9 cellular contexts compared by ENCODE assay signal in genomic region chrX:47030339-47030738, GRCh38. TPM values are rescaled to one million over a fixed set of nuclear protein-coding genes. Genes with fewer than 3 reads are reported as not detected.
DNase-seq lines count a peak whose midpoint lies in the region; ATAC-seq and TF ChIP-seq lines count a peak whose summit lies in the region.
"Had no signal": no experiment of that assay in that cellular context is flagged by ENCODE, and none has a peak within 500 bp of the region (broad histone marks: within the 10 kb centered on the region; RNA-seq: fewer than 3 reads in every experiment).

No MANE protein-coding gene starts in this region.

- H3K27ac ChIP-seq in psoas muscle: no peak overlapping the region
- H3K27ac ChIP-seq: epithelial cell of prostate had no signal

- H3K4me3 ChIP-seq in fibroblast of the aortic adventitia (ENCODE audit: low read depth, low read length) (no peak overlapping the region), psoas muscle (no peak overlapping the region)

- H3K27me3 ChIP-seq in psoas muscle (ENCODE audit: insufficient read depth in 3 of 3, low read length in 2 of 3): peaks cover 0 to 11% (median 0%) of the 10 kb centered on the region in 3 donors

- no peaks in the 10 kb centered on the region for H3K9me3 ChIP-seq in psoas muscle

- peak; percentile 63 for TF ChIP-seq CTCF in fibroblast of the aortic adventitia (IDR thresholded peaks at IDR 0.05; ENCODE audit: insufficient read depth, low read length)
- TF ChIP-seq CTCF in psoas muscle (IDR thresholded peaks at IDR 0.05): peak; percentile 62

- ATAC-seq in psoas muscle: no peak
- ATAC-seq in GM19397 (IDR thresholded peaks at IDR 0.05; ENCODE audit: unreplicated experiment): no peak
- ATAC-seq in HG03469 (IDR thresholded peaks at IDR 0.05; ENCODE audit: unreplicated experiment): no peak

- H3K4me1 ChIP-seq in psoas muscle: no peaks in the 10 kb centered on the region

- intact Hi-C loops in psoas muscle (cut with DNase I): loop anchor here in 1 of 2 donors (5.0 kb wide), 1 partner anchor 128 kb away; no protein-coding TSS in a partner anchor

- DNase-seq in stimulated activated CD4-positive, alpha-beta T cell treated with anti-CD3 and anti-CD28 coated beads, TNF-alpha, amount 100 ng/mL, for 48 hours (ENCODE audit: low read depth in 3 of 3): peak in 2 of 3 donors; percentile 3 to 17
- no peak for DNase-seq in stimulated activated CD4-positive, alpha-beta T cell treated with anti-CD3 and anti-CD28 coated beads, Interleukin-12 subunit alpha, Interleukin-12 subunit beta, amount 100 ng/mL, for 4 hours
- peak; percentile 29 for DNase-seq in NCI-H1105 treated with DMSO at 0.1 percent for 48 hours (lab: John Stamatoyannopoulos, UW)
- peak; percentile 22 for DNase-seq in SKM-1 treated with dmso at 0.1 percent for 144 hours (lab: John Stamatoyannopoulos, UW; ENCODE audit: unreplicated experiment)
- peak; percentile 84 for DNase-seq in fibroblast of the aortic adventitia (ENCODE audit: low read depth)
- no peak for DNase-seq in psoas muscle

- no peaks in the 10 kb centered on the region for H3K36me3 ChIP-seq in psoas muscle (ENCODE audit: insufficient read depth in 1 of 2, low read depth in 1 of 2)

RNA-seq across cellular contexts. Expression of gene RGN, which starts 47.9 kb away (rescaled TPM):
- total RNA-seq in fibroblast of the aortic adventitia (ENCODE audit: low replicate concordance): 2.4 and 7.0 TPM in 2 replicates
- 10 to 100 TPM in 1 of 4 donors, 1 to 10 TPM in 3; 4.4 to 11.9 (median 5.3) TPM for total RNA-seq in psoas muscle
- 1 to 10 TPM in 2 of 3 donors, under 1 TPM in 1; 0.69 to 4.7 (median 4.0) TPM for polyA plus RNA-seq in psoas muscle

Comparison
In these comparisons a context has a peak if more than half of its experiments do, and no peak if none do; other contexts are left out.
1. DNase-seq: peak in stimulated activated CD4-positive, alpha-beta T cell treated with anti-CD3 and anti-CD28 coated beads, TNF-alpha, amount 100 ng/mL, for 48 hours (2 of 3), NCI-H1105 treated with DMSO at 0.1 percent for 48 hours (single experiment), SKM-1 treated with dmso at 0.1 percent for 144 hours (single experiment) and fibroblast of the aortic adventitia (single experiment); none in stimulated activated CD4-positive, alpha-beta T cell treated with anti-CD3 and anti-CD28 coated beads, Interleukin-12 subunit alpha, Interleukin-12 subunit beta, amount 100 ng/mL, for 4 hours (single experiment) and psoas muscle (0 of 2).